Comparison of ENCODE assay signal across 2 cellular contexts in genomic region chr3:148716657-148717056, GRCh38.
TF ChIP-seq lines count a peak whose summit lies in the region.

No MANE protein-coding gene starts in this region.

TF ChIP-seq in HCT116, 20 proteins besides CTCF, POLR2A, EP300 and RAD21 (continued from another document):
- TF ChIP-seq REST (IDR thresholded peaks at IDR 0.05; ENCODE audit: low read depth): no peak
- TF ChIP-seq ZFX (IDR thresholded peaks at IDR 0.05): no peak
- no peak for TF ChIP-seq SRF (IDR thresholded peaks at IDR 0.05; ENCODE audit: low read depth)
- TF ChIP-seq ELF1 (IDR thresholded peaks at IDR 0.05; ENCODE audit: borderline replicate concordance, low read depth): no peak
- no peak for TF ChIP-seq MAX (IDR thresholded peaks at IDR 0.05)
- TF ChIP-seq EZH2 (IDR thresholded peaks at IDR 0.05): no peak
- TF ChIP-seq CEBPB (IDR thresholded peaks at IDR 0.05; ENCODE audit: low read depth): no peak
- no peak for TF ChIP-seq ATF3 (IDR thresholded peaks at IDR 0.05)

TF ChIP-seq in SK-N-SH, 30 proteins besides CTCF, POLR2A, EP300 and RAD21 (continued from another document):
- TF ChIP-seq, protein P1, sequence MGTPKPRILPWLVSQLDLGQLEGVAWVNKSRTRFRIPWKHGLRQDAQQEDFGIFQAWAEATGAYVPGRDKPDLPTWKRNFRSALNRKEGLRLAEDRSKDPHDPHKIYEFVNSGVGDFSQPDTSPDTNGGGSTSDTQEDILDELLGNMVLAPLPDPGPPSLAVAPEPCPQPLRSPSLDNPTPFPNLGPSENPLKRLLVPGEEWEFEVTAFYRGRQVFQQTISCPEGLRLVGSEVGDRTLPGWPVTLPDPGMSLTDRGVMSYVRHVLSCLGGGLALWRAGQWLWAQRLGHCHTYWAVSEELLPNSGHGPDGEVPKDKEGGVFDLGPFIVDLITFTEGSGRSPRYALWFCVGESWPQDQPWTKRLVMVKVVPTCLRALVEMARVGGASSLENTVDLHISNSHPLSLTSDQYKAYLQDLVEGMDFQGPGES (IDR thresholded peaks at IDR 0.05; ENCODE audit: low read depth, low read length): no peak
- TF ChIP-seq, protein P2, sequence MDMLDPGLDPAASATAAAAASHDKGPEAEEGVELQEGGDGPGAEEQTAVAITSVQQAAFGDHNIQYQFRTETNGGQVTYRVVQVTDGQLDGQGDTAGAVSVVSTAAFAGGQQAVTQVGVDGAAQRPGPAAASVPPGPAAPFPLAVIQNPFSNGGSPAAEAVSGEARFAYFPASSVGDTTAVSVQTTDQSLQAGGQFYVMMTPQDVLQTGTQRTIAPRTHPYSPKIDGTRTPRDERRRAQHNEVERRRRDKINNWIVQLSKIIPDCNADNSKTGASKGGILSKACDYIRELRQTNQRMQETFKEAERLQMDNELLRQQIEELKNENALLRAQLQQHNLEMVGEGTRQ (IDR thresholded peaks at IDR 0.05; ENCODE audit: borderline replicate concordance, low read depth, low read length): no peak
- no peak for TF ChIP-seq JUND (IDR thresholded peaks at IDR 0.05)
- TF ChIP-seq TEAD4 (IDR thresholded peaks at IDR 0.05; ENCODE audit: borderline replicate concordance, insufficient read depth): no peak
- TF ChIP-seq GATA2 (CRISPR knock-in tag; IDR thresholded peaks at IDR 0.05): no peak
- no peak for TF ChIP-seq MXI1 (IDR thresholded peaks at IDR 0.05; ENCODE audit: low read depth, low read length)
- no peak for TF ChIP-seq ELF1 (IDR thresholded peaks at IDR 0.05)
- no peak for TF ChIP-seq NFIC (IDR thresholded peaks at IDR 0.05; ENCODE audit: borderline replicate concordance)
- TF ChIP-seq SMC3 (IDR thresholded peaks at IDR 0.05; ENCODE audit: low read depth, low read length): no peak
- TF ChIP-seq POLR2AphosphoS5 (IDR thresholded peaks at IDR 0.05; ENCODE audit: low read depth, low read length): no peak
- TF ChIP-seq RCOR1 (IDR thresholded peaks at IDR 0.05; ENCODE audit: low read length): no peak
